ENCODE assay signal across 28 cellular contexts in the genomic region with DNA sequence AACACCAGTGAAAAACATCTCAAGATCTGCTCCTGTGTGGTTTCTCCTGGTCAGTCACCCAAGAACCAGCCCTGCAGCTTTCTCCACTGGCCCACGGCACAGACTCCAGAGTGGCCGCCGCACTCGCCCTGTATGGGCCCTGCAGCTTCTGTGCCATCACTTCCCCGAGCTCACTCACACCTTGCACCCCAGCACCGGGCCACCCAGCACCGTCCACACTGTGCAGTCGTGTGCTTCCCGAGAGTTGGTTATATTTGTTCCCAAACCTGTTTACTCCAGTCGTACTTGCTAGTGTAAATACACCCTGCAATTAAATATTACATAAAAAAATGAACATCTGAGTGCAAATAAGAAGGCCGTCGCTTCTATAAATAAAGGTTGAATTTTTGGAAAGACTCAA.
"Had no signal": no experiment of that assay in that cellular context is flagged by ENCODE, and none has a peak within 500 bp of the region (broad histone marks: within the 10 kb centered on the region; RNA-seq: fewer than 3 reads in every experiment).

No MANE protein-coding gene starts in this region.

- ATAC-seq: foreskin keratinocyte; heart right ventricle; naive thymus-derived CD4-positive, alpha-beta T cell; stimulated activated naive B cell treated with anti-CD40 and anti-IgM and Interleukin-4, amounts not matched to agents 10 μg/mL and 1 μg/mL and 100 μg/mL, for 72 hours had no signal

- H3K9me3 Mint-ChIP-seq: central memory CD8-positive, alpha-beta T cell; dendritic cell treated with granulocyte-macrophage colony-stimulating factor and Interleukin-4, amounts not matched to agents 40 ng/mL and 50 ng/mL, for 4 days; mesothelial cell of epicardium had no signal

- H3K27me3 ChIP-seq: foreskin keratinocyte, ovary, right atrium auricular region, thyroid gland, upper lobe of left lung had no signal

- DNase-seq: activated CD4-positive, alpha-beta T cell treated with anti-CD3 and anti-CD28 coated beads for 4 hours; activated CD4-positive, alpha-beta T cell treated with anti-CD3 and anti-CD28 coated beads, Interleukin-2, amount 50 U/mL, for 4 hours; activated CD4-positive, CD25-positive, alpha-beta regulatory T cell; activated effector memory CD4-positive, alpha-beta T cell treated with Interleukin-2 at 50 U/mL for 16 hours; activated naive CD4-positive, alpha-beta T cell treated with Interleukin-2 at 50 U/mL for 16 hours; anterior cingulate cortex; effector CD4-positive, alpha-beta T cell; foreskin keratinocyte; heart right ventricle; kidney glomerular epithelial cell; left ventricle myocardium inferior; naive thymus-derived CD4-positive, alpha-beta T cell; ovary; stimulated activated CD4-positive, alpha-beta T cell treated with anti-CD3 and anti-CD28 coated beads, Interleukin-1b, Interleukin-23, amount 100 ng/mL, for 48 hours; stimulated activated CD4-positive, alpha-beta T cell treated with anti-CD3 and anti-CD28 coated beads, Interleukin-4, amount 100 ng/mL, for 4 hours; stimulated activated CD8-positive, alpha-beta memory T cell treated with anti-CD3 and anti-CD28 coated beads, Interleukin-4, amount 100 ng/mL, for 48 hours; stimulated activated naive B cell treated with anti-CD40 and anti-IgM and Interleukin-4, amounts not matched to agents 10 μg/mL and 1 μg/mL and 100 μg/mL, for 72 hours; stomach; thyroid gland had no signal

- H3K27ac ChIP-seq: esophagus muscularis mucosa, foreskin keratinocyte, heart right ventricle, left ventricle myocardium inferior, ovary, right atrium auricular region, stomach, thyroid gland, upper lobe of left lung had no signal

- H3K4me3 Mint-ChIP-seq: activated naive CD8-positive, alpha-beta T cell; central memory CD8-positive, alpha-beta T cell; dendritic cell treated with granulocyte-macrophage colony-stimulating factor and Interleukin-4, amounts not matched to agents 40 ng/mL and 50 ng/mL, for 4 days; mesothelial cell of epicardium; naive thymus-derived CD4-positive, alpha-beta T cell; stimulated activated naive B cell treated with anti-CD40 and anti-IgM and Interleukin-4, amounts not matched to agents 10 μg/mL and 1 μg/mL and 100 μg/mL, for 72 hours had no signal

- H3K36me3 ChIP-seq: esophagus muscularis mucosa, heart right ventricle, left ventricle myocardium inferior, ovary, right atrium auricular region, stomach, thyroid gland, upper lobe of left lung had no signal

- H3K4me3 ChIP-seq: esophagus muscularis mucosa, heart right ventricle, left ventricle myocardium inferior, lung, ovary, right atrium auricular region, smooth muscle cell, stomach, thyroid gland, upper lobe of left lung had no signal

- H3K36me3 Mint-ChIP-seq: activated naive CD8-positive, alpha-beta T cell; mesothelial cell of epicardium; naive thymus-derived CD4-positive, alpha-beta T cell had no signal

- H3K27me3 Mint-ChIP-seq: activated naive CD8-positive, alpha-beta T cell; central memory CD8-positive, alpha-beta T cell; dendritic cell treated with granulocyte-macrophage colony-stimulating factor and Interleukin-4, amounts not matched to agents 40 ng/mL and 50 ng/mL, for 4 days; stimulated activated naive B cell treated with anti-CD40 and anti-IgM and Interleukin-4, amounts not matched to agents 10 μg/mL and 1 μg/mL and 100 μg/mL, for 72 hours had no signal

- H3K9me3 ChIP-seq: esophagus muscularis mucosa, heart right ventricle, left ventricle myocardium inferior, ovary, right atrium auricular region, stomach, thyroid gland, upper lobe of left lung had no signal

- H3K4me2 ChIP-seq: smooth muscle cell had no signal

- H3K4me1 ChIP-seq: esophagus muscularis mucosa, foreskin keratinocyte, heart right ventricle, left ventricle myocardium inferior, right atrium auricular region, thyroid gland, upper lobe of left lung had no signal

- H3K4me1 Mint-ChIP-seq: mesothelial cell of epicardium; naive thymus-derived CD4-positive, alpha-beta T cell; stimulated activated naive B cell treated with anti-CD40 and anti-IgM and Interleukin-4, amounts not matched to agents 10 μg/mL and 1 μg/mL and 100 μg/mL, for 72 hours had no signal

- H3K27ac Mint-ChIP-seq: activated naive CD8-positive, alpha-beta T cell; dendritic cell treated with granulocyte-macrophage colony-stimulating factor and Interleukin-4, amounts not matched to agents 40 ng/mL and 50 ng/mL, for 4 days; mesothelial cell of epicardium; naive thymus-derived CD4-positive, alpha-beta T cell; stimulated activated naive B cell treated with anti-CD40 and anti-IgM and Interleukin-4, amounts not matched to agents 10 μg/mL and 1 μg/mL and 100 μg/mL, for 72 hours had no signal
